ENCODE assay signal across 29 cellular contexts in genomic region chr1:43613075-43613942, GRCh38.
"Had no signal": no experiment of that assay in that cellular context is flagged by ENCODE, and none has a peak within 500 bp of the region (broad histone marks: within the 10 kb centered on the region; RNA-seq: fewer than 3 reads in every experiment).

No MANE protein-coding gene starts in this region.

- H3K9me3 ChIP-seq: gastrocnemius medialis, left lung, pancreas, testis, tibial artery, upper lobe of left lung, uterus had no signal

- H3K27ac ChIP-seq: epithelial cell of prostate, gastrocnemius medialis, hepatocyte, left lung, pancreas, testis, tibial artery, upper lobe of left lung, uterus had no signal

- H3K4me3 ChIP-seq: gastrocnemius medialis, hepatocyte, left lung, pancreas, smooth muscle cell, testis, tibial artery, upper lobe of left lung, uterus had no signal

- H3K36me3 ChIP-seq: gastrocnemius medialis, uterus had no signal

- H3K27me3 ChIP-seq: gastrocnemius medialis, hepatocyte, left lung, pancreas, testis, tibial artery, upper lobe of left lung, uterus had no signal

- H3K79me2 ChIP-seq: hepatocyte had no signal

- H3K27ac Mint-ChIP-seq: effector memory CD8-positive, alpha-beta T cell; nephron had no signal

- H2AFZ ChIP-seq: hepatocyte had no signal

- H3K27me3 Mint-ChIP-seq: naive thymus-derived CD4-positive, alpha-beta T cell had no signal

- H3K4me3 Mint-ChIP-seq: effector memory CD8-positive, alpha-beta T cell; naive thymus-derived CD4-positive, alpha-beta T cell; nephron had no signal

- H3K36me3 Mint-ChIP-seq: naive thymus-derived CD4-positive, alpha-beta T cell had no signal

- FAIRE-seq: pancreas had no signal

- H3K4me2 ChIP-seq: hepatocyte, smooth muscle cell had no signal

- H3K4me1 ChIP-seq: gastrocnemius medialis, left lung, pancreas, testis, tibial artery, upper lobe of left lung, uterus had no signal

- ATAC-seq: effector memory CD8-positive, alpha-beta T cell; esophagus mucosa; gastrocnemius medialis; left cardiac atrium; left lung; pancreas; sciatic nerve had no signal

- H3K9me3 Mint-ChIP-seq: effector memory CD8-positive, alpha-beta T cell; naive thymus-derived CD4-positive, alpha-beta T cell; nephron had no signal

- DNase-seq: cerebellar nuclear complex; cortex of kidney; effector memory CD8-positive, alpha-beta T cell; foreskin fibroblast; gastrocnemius medialis; head of caudate nucleus; left cardiac atrium; mesenchymal stem cell; midbrain; naive thymus-derived CD4-positive, alpha-beta T cell; occipital lobe; stimulated activated CD4-positive, alpha-beta T cell treated with anti-CD3 and anti-CD28 coated beads, Interleukin-12 subunit alpha, Interleukin-12 subunit beta, amount 100 ng/mL, for 4 hours; stimulated activated CD4-positive, alpha-beta T cell treated with anti-CD3 and anti-CD28 coated beads, Interleukin-1b, Interleukin-23, amount 100 ng/mL, for 48 hours; stimulated activated CD4-positive, alpha-beta T cell treated with anti-CD3 and anti-CD28 coated beads, Interleukin-4, amount 100 ng/mL, for 1 hour; stimulated activated CD8-positive, alpha-beta memory T cell treated with anti-CD3 and anti-CD28 coated beads, Interleukin-4, amount 100 ng/mL, for 48 hours; stimulated activated naive CD4-positive, alpha-beta T cell; substantia nigra; testis; tibial artery; upper lobe of left lung; uterus had no signal
